ENCODE assay signal across 19 cellular contexts in genomic region chr2:216936954-216937357, GRCh38.
DNase-seq lines count a peak whose midpoint lies in the region; TF ChIP-seq lines count a peak whose summit lies in the region.
"Had no signal": no experiment of that assay in that cellular context is flagged by ENCODE, and none has a peak within 500 bp of the region (broad histone marks: within the 10 kb centered on the region; RNA-seq: fewer than 3 reads in every experiment).

No MANE protein-coding gene starts in this region.

- intact Hi-C loops in lower leg skin (cut with DNase I; ENCODE audit: low total_unique reads): no loop called here

- TF ChIP-seq CTCF in epithelial cell of esophagus (IDR thresholded peaks at IDR 0.05; ENCODE audit: insufficient read depth, low read depth, low read length, missing control alignments): no peak
- TF ChIP-seq CTCF in lower leg skin (IDR thresholded peaks at IDR 0.05): no peak
- no peak for TF ChIP-seq CTCF in type B pancreatic cell (conservative IDR thresholded peaks at IDR 0.05)

- peak overlapping the region; percentile 39 for H3K4me3 Mint-ChIP-seq in type B pancreatic cell
- H3K4me3 Mint-ChIP-seq: activated CD4-positive, alpha-beta T cell treated with anti-CD3 and anti-CD28 coated beads, Interleukin-2, amount 10 ng/mL, durations not matched to agents 24 days and 14 days; activated naive CD8-positive, alpha-beta T cell treated with anti-CD3 and anti-CD28 coated beads, Interleukin-2, amount 10 ng/mL, durations not matched to agents 7 days and 5 days; central memory CD8-positive, alpha-beta T cell; T-helper 2 cell treated with Interferon-gamma antibody and Interleukin-4, amounts not matched to agents 5 μg/mL and 100 μg/mL, for 36 hours had no signal

- no peaks in the 10 kb centered on the region for H3K27me3 Mint-ChIP-seq in type B pancreatic cell

- peak; percentile 46 for DNase-seq in NCI-H748 (lab: John Stamatoyannopoulos, UW; ENCODE audit: unreplicated experiment)
- no peak for DNase-seq in NCI-H748 treated with DMSO at 0.1 percent for 48 hours (lab: John Stamatoyannopoulos, UW)
- peak; percentile 20 for DNase-seq in epithelial cell of esophagus (ENCODE audit: low read depth)
- DNase-seq in lower leg skin (ENCODE audit: low spot score in 2 of 2): peak; percentile 58 to 90
- DNase-seq in type B pancreatic cell (ENCODE audit: extremely low spot score, unreplicated experiment): no peak
- DNase-seq in DMS79 treated with DMSO at 0.1 percent for 48 hours (lab: John Stamatoyannopoulos, UW): no peak
- DNase-seq in NCI-H2081 treated with DMSO at 0.1 percent for 48 hours (lab: John Stamatoyannopoulos, UW): no peak
- DNase-seq in activated naive CD4-positive, alpha-beta T cell treated with Interleukin-2 at 50 U/mL for 16 hours: no peak
- DNase-seq: activated CD4-positive, alpha-beta T cell treated with anti-CD3 and anti-CD28 coated beads, Interleukin-2, amount 10 ng/mL, durations not matched to agents 24 days and 14 days; activated naive CD8-positive, alpha-beta T cell treated with anti-CD3 and anti-CD28 coated beads, Interleukin-2, amount 10 ng/mL, durations not matched to agents 7 days and 5 days; activated T-cell treated with anti-CD3 and anti-CD28 coated beads, Interleukin-2, amount 50 U/mL, for 1 hour; Caco-2; GF-D8; head of caudate nucleus; NCI-H1105; NCI-H82; stimulated activated naive CD4-positive, alpha-beta T cell had no signal

- peak overlapping the region; percentile 83 for H3K27ac Mint-ChIP-seq in type B pancreatic cell
- H3K27ac Mint-ChIP-seq: activated CD4-positive, alpha-beta T cell treated with anti-CD3 and anti-CD28 coated beads, Interleukin-2, amount 10 ng/mL, durations not matched to agents 24 days and 14 days; activated naive CD8-positive, alpha-beta T cell treated with anti-CD3 and anti-CD28 coated beads, Interleukin-2, amount 10 ng/mL, durations not matched to agents 7 days and 5 days; T-helper 2 cell treated with Interferon-gamma antibody and Interleukin-4, amounts not matched to agents 5 μg/mL and 100 μg/mL, for 36 hours had no signal

- no peak for TF ChIP-seq POLR2A in lower leg skin (IDR thresholded peaks at IDR 0.05)

- H3K36me3 Mint-ChIP-seq in type B pancreatic cell: peaks cover 3% of the 10 kb centered on the region

- peaks cover 10% of the 10 kb centered on the region for H3K4me1 Mint-ChIP-seq in type B pancreatic cell (ENCODE audit: unreplicated experiment)
- H3K4me1 Mint-ChIP-seq: activated CD4-positive, alpha-beta T cell treated with anti-CD3 and anti-CD28 coated beads, Interleukin-2, amount 10 ng/mL, durations not matched to agents 24 days and 14 days; central memory CD8-positive, alpha-beta T cell had no signal

- H3K4me3 ChIP-seq in epithelial cell of esophagus (ENCODE audit: low read length): no peak overlapping the region
- no peak overlapping the region for H3K4me3 ChIP-seq in lower leg skin (ENCODE audit: low read depth, poor library complexity, severe bottlenecking)

- H3K9me3 Mint-ChIP-seq in type B pancreatic cell: peaks cover 18% of the 10 kb centered on the region
- H3K9me3 Mint-ChIP-seq: central memory CD8-positive, alpha-beta T cell; T-helper 2 cell treated with Interferon-gamma antibody and Interleukin-4, amounts not matched to agents 5 μg/mL and 100 μg/mL, for 36 hours had no signal

- WGBS in lower leg skin, 2 donors: 21 to 24% methylated on average over 5 of the region's 5 CpGs

Comparison
In these comparisons a context has a peak if more than half of its experiments do, and no peak if none do; other contexts are left out.
1. DNase-seq: peak in NCI-H748 (single experiment), epithelial cell of esophagus (single experiment) and lower leg skin (2 of 2); none in NCI-H748 treated with DMSO at 0.1 percent for 48 hours (single experiment), type B pancreatic cell (single experiment), DMS79 treated with DMSO at 0.1 percent for 48 hours (single experiment), NCI-H2081 treated with DMSO at 0.1 percent for 48 hours (single experiment) and activated naive CD4-positive, alpha-beta T cell treated with Interleukin-2 at 50 U/mL for 16 hours (single experiment).